8 cellular contexts compared by ENCODE assay signal in genomic region chr16:19502395-19503131, GRCh38. TPM values are rescaled to one million over a fixed set of nuclear protein-coding genes. Genes with fewer than 3 reads are reported as not detected.
DNase-seq lines count a peak whose midpoint lies in the region; ATAC-seq lines count a peak whose summit lies in the region.

No MANE protein-coding gene starts in this region.

- intact Hi-C loops in Right ventricle myocardium superior (cut with DNase I), result loop anchor here (10.0 kb wide), 1 partner anchor 418 kb away; no protein-coding TSS in a partner anchor
- intact Hi-C loops in Right ventricle myocardium inferior (cut with DNase I), result loop anchor here (5.0 kb wide), 1 partner anchor 415 kb away; no protein-coding TSS in a partner anchor

- DNase-seq in Right ventricle myocardium superior (peak; percentile 63), Right ventricle myocardium inferior (ENCODE audit: missing footprints) (no peak), NCI-H345 (lab: John Stamatoyannopoulos, UW) (peak; percentile 77), left lobe of liver (ENCODE audit: low spot score) (peak; percentile 73)
- peak; percentile 13 to 31 (median 22) for DNase-seq in activated CD4-positive, CD25-positive, alpha-beta regulatory T cell (lab: John Stamatoyannopoulos, UW)
- peak; percentile 42 for DNase-seq in central memory CD4-positive, alpha-beta T cell
- DNase-seq in stimulated activated CD4-positive, alpha-beta T cell treated with anti-CD3 and anti-CD28 coated beads, Interleukin-4, amount 100 ng/mL, for 48 hours (ENCODE audit: low read depth in 2 of 2), result peak; percentile 52 to 53

- ATAC-seq in Right ventricle myocardium superior (ENCODE audit: poor library complexity) (peak; percentile 78), Right ventricle myocardium inferior (no peak), left lobe of liver (peak; percentile 93), HG03571 (IDR thresholded peaks at IDR 0.05; ENCODE audit: unreplicated experiment) (no peak)

RNA-seq across cellular contexts. Expression of gene GDE1, which starts 19.3 kb away (rescaled TPM):
- total RNA-seq in Right ventricle myocardium superior (116 TPM), Right ventricle myocardium inferior (110 TPM), left lobe of liver (22.0 TPM)

RNA-seq across cellular contexts. Expression of gene CCP110, which starts 21.2 kb away (rescaled TPM):
- total RNA-seq in Right ventricle myocardium superior, result 6.1 TPM
- 8.5 TPM for total RNA-seq in Right ventricle myocardium inferior
- 2.7 TPM for total RNA-seq in left lobe of liver

RNA-seq across cellular contexts. Expression of gene VPS35L, which starts 52.9 kb away (rescaled TPM):
- total RNA-seq in Right ventricle myocardium superior (19.4 TPM), Right ventricle myocardium inferior (24.6 TPM), left lobe of liver (16.5 TPM)

Comparison
In these comparisons a context has a peak if more than half of its experiments do, and no peak if none do; other contexts are left out.
1. ATAC-seq: peak in Right ventricle myocardium superior (single experiment) and left lobe of liver (single experiment); none in Right ventricle myocardium inferior (single experiment) and HG03571 (single experiment).